In genomic region chr19:1244693-1245451, GRCh38 we compare ENCODE assay signal across 8 cellular contexts. TPM values are rescaled to one million over a fixed set of nuclear protein-coding genes. Genes with fewer than 3 reads are reported as not detected.
DNase-seq lines count a peak whose midpoint lies in the region; ATAC-seq and TF ChIP-seq lines count a peak whose summit lies in the region.

No MANE protein-coding gene starts in this region.

- H3K27me3 Mint-ChIP-seq in naive thymus-derived CD8-positive, alpha-beta T cell, result peaks cover 0 to 2% (median 0%) of the 10 kb centered on the region in 5 donors

- H3K4me1 ChIP-seq in effector memory CD4-positive, alpha-beta T cell (ENCODE audit: control insufficient read depth, insufficient read depth, low read length, poor library complexity, severe bottlenecking), result peaks cover 43% of the 10 kb centered on the region

- no peaks in the 10 kb centered on the region; the same call in 1 of the 2 replicates for H3K9me3 ChIP-seq in AG04450 (ENCODE audit: control insufficient read depth, insufficient read depth, low read length)
- no peaks in the 10 kb centered on the region for H3K9me3 ChIP-seq in effector memory CD4-positive, alpha-beta T cell (ENCODE audit: control insufficient read depth, low read length)

- CTCF ChIA-PET in AG04450 (lab: Charles Lee), result interaction anchor here (0.6 to 7.1 kb wide), 28 partner anchors 8 to 261 kb away, joined by 3 to 224 read pairs (median 5); partner anchors contain the start of genes CIRBP and CNN2

- no peaks in the 10 kb centered on the region for H3K36me3 ChIP-seq in effector memory CD4-positive, alpha-beta T cell (ENCODE audit: control insufficient read depth, insufficient read depth, low read length)

- DNase-seq in AG04450 (ENCODE audit: low read depth, low spot score) (no peak), NCI-H446 treated with DMSO at 0.1 percent for 48 hours (lab: John Stamatoyannopoulos, UW) (peak; percentile 35), UCSD-AML1 (lab: John Stamatoyannopoulos, UW; ENCODE audit: unreplicated experiment) (no peak), globus pallidus (ENCODE audit: low spot score) (no peak)
- no peak for DNase-seq in effector memory CD4-positive, alpha-beta T cell
- no peak for DNase-seq in naive thymus-derived CD8-positive, alpha-beta T cell
- no peak for DNase-seq in stimulated activated CD4-positive, alpha-beta T cell treated with anti-CD3 and anti-CD28 coated beads, Interleukin-4, amount 100 ng/mL, for 24 hours

- POLR2A ChIA-PET in AG04450 (lab: Yijun Ruan, JAX), result interaction anchor here (0.6 to 3.6 kb wide), 10 partner anchors 8 to 219 kb away, joined by 3 to 237 read pairs (median 5); partner anchors contain the start of genes CIRBP, CNN2, FAM174C and GPX4
- POLR2A ChIA-PET in naive thymus-derived CD8-positive, alpha-beta T cell (lab: Charles Lee), result interaction anchor here (0.9 to 10.1 kb wide), 15 partner anchors 10 to 178 kb away, joined by 3 to 594 read pairs (median 4); partner anchors contain the start of genes ARHGAP45, CIRBP and FAM174C

- H3K27ac ChIP-seq in AG04450 (ENCODE audit: low read depth, low read length), result no peak overlapping the region
- H3K27ac ChIP-seq in effector memory CD4-positive, alpha-beta T cell (ENCODE audit: insufficient read depth, low read length, poor library complexity, severe bottlenecking), result peak overlapping the region; percentile 11

- no peak for TF ChIP-seq CTCF in AG04450 (IDR thresholded peaks at IDR 0.05; ENCODE audit: low read depth, low read length)

- H3K36me3 Mint-ChIP-seq in naive thymus-derived CD8-positive, alpha-beta T cell, result no peaks in the 10 kb centered on the region

- peaks cover 5 to 36% (median 28%) of the 10 kb centered on the region in 4 donors for H3K4me1 Mint-ChIP-seq in naive thymus-derived CD8-positive, alpha-beta T cell

- peak overlapping the region in 9 of 10 donors; percentile 69 to 95 (median 90) for H3K27ac Mint-ChIP-seq in naive thymus-derived CD8-positive, alpha-beta T cell

- no peaks in the 10 kb centered on the region for H3K27me3 ChIP-seq in AG04450 (ENCODE audit: control insufficient read depth, insufficient read depth, low read length)
- H3K27me3 ChIP-seq in effector memory CD4-positive, alpha-beta T cell (replicated peaks; ENCODE audit: control insufficient read depth, insufficient read depth, low read length, poor library complexity, severe bottlenecking), result no peaks in the 10 kb centered on the region

- peak overlapping the region in 9 of 10 donors; percentile 36 to 83 (median 73) for H3K4me3 Mint-ChIP-seq in naive thymus-derived CD8-positive, alpha-beta T cell

- H3K4me3 ChIP-seq in AG04450 (ENCODE audit: low read depth, low read length), result peak overlapping the region; percentile 22
- no peak overlapping the region for H3K4me3 ChIP-seq in effector memory CD4-positive, alpha-beta T cell (ENCODE audit: insufficient read depth, low read depth, low read length, poor library complexity, severe bottlenecking)

- ATAC-seq in naive thymus-derived CD8-positive, alpha-beta T cell, result no peak
- ATAC-seq in GM18868 (IDR thresholded peaks at IDR 0.05; ENCODE audit: unreplicated experiment), result no peak

- no peaks in the 10 kb centered on the region for H3K9me3 Mint-ChIP-seq in naive thymus-derived CD8-positive, alpha-beta T cell

RNA-seq across cellular contexts. Expression of gene ATP5F1D, which starts 3.3 kb away (rescaled TPM):
- 36.4 and 55.1 TPM in 2 replicates for polyA plus RNA-seq in AG04450 (2011; rRNA removed)
- 19.4 and 21.4 TPM in 2 replicates for polyA minus RNA-seq in AG04450 (2011; rRNA and poly(A)+ RNA removed)
- total RNA-seq in naive thymus-derived CD8-positive, alpha-beta T cell, result 10 to 100 TPM; 83.9 to 89.0 TPM
- polyA plus RNA-seq in naive thymus-derived CD8-positive, alpha-beta T cell, result 100 to 1,000 TPM; 214 to 264 (median 262) TPM

RNA-seq across cellular contexts. Expression of gene MIDN, which starts 3.5 kb away (rescaled TPM):
- polyA plus RNA-seq in AG04450 (2011; rRNA removed), result 6.6 and 10.6 TPM in 2 replicates
- 16.1 and 21.3 TPM in 2 replicates for polyA minus RNA-seq in AG04450 (2011; rRNA and poly(A)+ RNA removed)
- 10 to 100 TPM; 31.2 to 35.4 TPM for total RNA-seq in naive thymus-derived CD8-positive, alpha-beta T cell
- polyA plus RNA-seq in naive thymus-derived CD8-positive, alpha-beta T cell, result 1 to 10 TPM; 1.1 to 8.2 (median 6.6) TPM

RNA-seq across cellular contexts. Expression of gene CBARP, which starts 7.1 kb away (rescaled TPM):
- 1.1 and 1.6 TPM in 2 replicates for polyA plus RNA-seq in AG04450 (2011; rRNA removed)
- polyA minus RNA-seq in AG04450 (2011; rRNA and poly(A)+ RNA removed), result 0.55 and 0.91 TPM in 2 replicates
- total RNA-seq in naive thymus-derived CD8-positive, alpha-beta T cell, result not detected
- polyA plus RNA-seq in naive thymus-derived CD8-positive, alpha-beta T cell, result not detected

RNA-seq across cellular contexts. Expression of gene CIRBP, which starts 24.3 kb away (rescaled TPM):
- polyA plus RNA-seq in AG04450 (2011; rRNA removed), result 269 and 274 TPM in 2 replicates
- polyA minus RNA-seq in AG04450 (2011; rRNA and poly(A)+ RNA removed), result 121 and 143 TPM in 2 replicates
- total RNA-seq in naive thymus-derived CD8-positive, alpha-beta T cell, result 100 to 1,000 TPM; 565 to 579 TPM
- 100 to 1,000 TPM; 204 to 273 (median 262) TPM for polyA plus RNA-seq in naive thymus-derived CD8-positive, alpha-beta T cell

RNA-seq across cellular contexts. Expression of gene FAM174C, which starts 30.5 kb away (rescaled TPM):
- 16.6 and 29.1 TPM in 2 replicates for polyA plus RNA-seq in AG04450 (2011; rRNA removed)
- polyA minus RNA-seq in AG04450 (2011; rRNA and poly(A)+ RNA removed), result 3.8 and 4.7 TPM in 2 replicates
- total RNA-seq in naive thymus-derived CD8-positive, alpha-beta T cell, result 10 to 100 TPM; 46.3 to 47.5 TPM
- polyA plus RNA-seq in naive thymus-derived CD8-positive, alpha-beta T cell, result 100 to 1,000 TPM in 1 of 3 donors, 10 to 100 TPM in 2; 66.7 to 104 (median 95.5) TPM
